In genomic region chr18:31499157-31499524, GRCh38 we compare ENCODE assay signal across 8 cellular contexts. TPM values are rescaled to one million over a fixed set of nuclear protein-coding genes. Genes with fewer than 3 reads are reported as not detected.
DNase-seq lines count a peak whose midpoint lies in the region; ATAC-seq, FAIRE-seq and TF ChIP-seq lines count a peak whose summit lies in the region.
"Had no signal": no experiment of that assay in that cellular context is flagged by ENCODE, and none has a peak within 500 bp of the region (broad histone marks: within the 10 kb centered on the region; RNA-seq: fewer than 3 reads in every experiment).

No MANE protein-coding gene starts in this region.

- H3K36me3 ChIP-seq in pancreas (no peaks in the 10 kb centered on the region), testis (ENCODE audit: low read depth, missing control alignments) (no peaks in the 10 kb centered on the region)

- H3K9me3 ChIP-seq in pancreas (no peaks in the 10 kb centered on the region), testis (no peaks in the 10 kb centered on the region)

- H3K4me3 ChIP-seq in fibroblast of pulmonary artery (replicated peaks; ENCODE audit: low read depth, low read length) = peak overlapping the region; percentile 86
- peak overlapping the region in 3 of 4 donors; percentile 50 to 83 (median 77) for H3K4me3 ChIP-seq in pancreas
- peak overlapping the region in 1 of 2 donors; percentile 54 for H3K4me3 ChIP-seq in testis

- CTCF ChIA-PET in HEK293T (lab: Yijun Ruan, JAX) = no interaction called here

- POLR2A ChIA-PET in HEK293T (lab: Yijun Ruan, JAX) = no interaction called here

- TF ChIP-seq POLR2A in testis (IDR thresholded peaks at IDR 0.05) = no peak

- FAIRE-seq in pancreas (lab: Jason Lieb, UNC) = no peak

- TF ChIP-seq CTCF in fibroblast of pulmonary artery (IDR thresholded peaks at IDR 0.05; ENCODE audit: low read length, missing control alignments) (no peak), pancreas (IDR thresholded peaks at IDR 0.05) (no peak), testis (IDR thresholded peaks at IDR 0.05) (no peak)

- H3K4me1 ChIP-seq in pancreas (peaks cover 0 to 9% (median 3%) of the 10 kb centered on the region in 3 donors), testis (no peaks in the 10 kb centered on the region)

- no peaks in the 10 kb centered on the region for H3K27me3 ChIP-seq in pancreas
- no peaks in the 10 kb centered on the region for H3K27me3 ChIP-seq in testis

- DNase-seq in HEK293T (ENCODE audit: extremely low spot score) (no peak), RKO (ENCODE audit: low spot score) (peak; percentile 24), fibroblast of pulmonary artery (ENCODE audit: low read depth) (peak; percentile 22), pancreas (no peak), testis (no peak), NCI-H146 treated with DMSO at 0.1 percent for 48 hours (lab: John Stamatoyannopoulos, UW; ENCODE audit: unreplicated experiment) (no peak)

- ATAC-seq in pancreas (peak in 1 of 4 donors; percentile 21), HG03439 (IDR thresholded peaks at IDR 0.05; ENCODE audit: unreplicated experiment) (no peak)

- H3K27ac ChIP-seq in pancreas (peak overlapping the region in 2 of 4 donors; percentile 95 to 96), testis (no peak overlapping the region)

- intact Hi-C loops in pancreas (cut with DNase I) (no loop called here), testis (cut with DNase I; ENCODE audit: low total_unique reads) (no loop called here)

- WGBS in pancreas, 2 donors = 9 to 10% methylated on average over 6 of the region's 6 CpGs
- WGBS in testis, 2 donors = 33 to 52% methylated on average over 6 of the region's 6 CpGs

TF ChIP-seq in HEK293T, 16 proteins besides CTCF, POLR2A, EP300 and RAD21:
- no peak for TF ChIP-seq BHLHE40 (IDR thresholded peaks at IDR 0.05; ENCODE audit: borderline replicate concordance)
- TF ChIP-seq HDGF (IDR thresholded peaks at IDR 0.05; ENCODE audit: borderline replicate concordance) = no peak
- no peak for TF ChIP-seq ELF4 (IDR thresholded peaks at IDR 0.05)
- peak; percentile 82 for TF ChIP-seq L3MBTL2 (conservative IDR thresholded peaks at IDR 0.05)

RNA-seq across cellular contexts. Expression of gene DSG2, which starts 1.2 kb away (rescaled TPM):
- total RNA-seq in pancreas (10 to 100 TPM; 23.2 to 62.1 (median 26.5) TPM), testis (1 to 10 TPM; 5.9 to 7.0 TPM)
- polyA plus RNA-seq in pancreas (10 to 100 TPM in 1 of 2 donors, 1 to 10 TPM in 1; 7.6 to 15.8 TPM), testis (ENCODE audit: insufficient read depth, low read depth, low replicate concordance) (8.6 TPM)

RNA-seq across cellular contexts. Expression of gene DSG3, which starts 51.6 kb away (rescaled TPM):
- total RNA-seq in pancreas (not detected), testis (under 1 TPM; 0.16 to 0.19 TPM)
- polyA plus RNA-seq in pancreas (under 1 TPM in 1 of 2 donors, not detected in 1; 0.02 TPM), testis (ENCODE audit: insufficient read depth, low read depth, low replicate concordance) (0.16 TPM)
- total RNA-seq: M059J had no signal

Comparison
In these comparisons a context has a peak if more than half of its experiments do, and no peak if none do; other contexts are left out.
1. DNase-seq: peak in RKO (single experiment) and fibroblast of pulmonary artery (single experiment); none in HEK293T (single experiment), pancreas (0 of 6), testis (single experiment) and NCI-H146 treated with DMSO at 0.1 percent for 48 hours (single experiment).